8 cellular contexts compared by ENCODE assay signal in genomic region chr7:12211054-12212050, GRCh38. TPM values are rescaled to one million over a fixed set of nuclear protein-coding genes. Genes with fewer than 3 reads are reported as not detected.
DNase-seq lines count a peak whose midpoint lies in the region; ATAC-seq and TF ChIP-seq lines count a peak whose summit lies in the region.

Gene TMEM106B, plus strand, starts transcription at chr7:12211294. Its CDS starts 3,517 bp downstream, at chr7:12214811.

- H3K4me1 ChIP-seq in adipocyte (ENCODE audit: control insufficient read depth, insufficient read depth, low read length) (peaks cover 15% of the 10 kb centered on the region), cardiac muscle cell (ENCODE audit: low read depth) (peaks cover 9% of the 10 kb centered on the region), parathyroid adenoma (no peaks in the 10 kb centered on the region), tibial nerve (peaks cover 0 to 23% (median 3%) of the 10 kb centered on the region in 4 donors)

- peak within 1 kb of the TSS; percentile 94 for H3K9ac ChIP-seq in adipocyte (ENCODE audit: low read length)
- H3K9ac ChIP-seq in parathyroid adenoma, result peak within 1 kb of the TSS; percentile 81

- peak; percentile 77 to 95 for TF ChIP-seq POLR2A in tibial nerve (IDR thresholded peaks at IDR 0.05)

- peak within 1 kb of the TSS; percentile 90 for H3K4me2 ChIP-seq in parathyroid adenoma (ENCODE audit: low read length)

- no peaks in the 10 kb centered on the region for H3K27me3 ChIP-seq in adipocyte (replicated peaks; ENCODE audit: control insufficient read depth, insufficient read depth, low read length)
- no peaks in the 10 kb centered on the region for H3K27me3 ChIP-seq in cardiac muscle cell
- no peaks in the 10 kb centered on the region for H3K27me3 ChIP-seq in parathyroid adenoma (ENCODE audit: control insufficient read depth, insufficient read depth, low read length)
- no peaks in the 10 kb centered on the region for H3K27me3 ChIP-seq in tibial nerve

- WGBS in tibial nerve, 2 donors, result 0 to 1% methylated on average over 29 to 61 of the region's 66 CpGs

- H3K9me3 ChIP-seq in adipocyte (ENCODE audit: control insufficient read depth, low read length) (no peaks in the 10 kb centered on the region), cardiac muscle cell (ENCODE audit: low read depth) (no peaks in the 10 kb centered on the region), parathyroid adenoma (ENCODE audit: control insufficient read depth, low read length) (no peaks in the 10 kb centered on the region), tibial nerve (no peaks in the 10 kb centered on the region)

- peak; percentile 94 for ATAC-seq in HG02678 (IDR thresholded peaks at IDR 0.05; ENCODE audit: unreplicated experiment)

- peak within 1 kb of the TSS; percentile 97 for H2AFZ ChIP-seq in parathyroid adenoma

- H3K36me3 ChIP-seq in adipocyte (ENCODE audit: control insufficient read depth, insufficient read depth, low read length, severe bottlenecking) (no peaks in the 10 kb centered on the region), cardiac muscle cell (peaks cover 4% of the 10 kb centered on the region), parathyroid adenoma (ENCODE audit: control insufficient read depth, insufficient read depth, low read length) (no peaks in the 10 kb centered on the region), tibial nerve (peaks cover 0 to 13% (median 0%) of the 10 kb centered on the region in 3 donors)

- peaks cover 20% of the 10 kb centered on the region for H3K79me2 ChIP-seq in parathyroid adenoma

- TF ChIP-seq CTCF in GM12873 (IDR thresholded peaks at IDR 0.05; ENCODE audit: insufficient read depth, low read depth, low read length, missing control alignments) (peak; percentile 25), cardiac muscle cell (IDR thresholded peaks at IDR 0.05; ENCODE audit: low read depth, low read length) (no peak), parathyroid adenoma (IDR thresholded peaks at IDR 0.05) (peak; percentile 30), tibial nerve (IDR thresholded peaks at IDR 0.05) (peak in 2 of 5 experiments; percentile 39 to 57)

- H3K27ac ChIP-seq in cardiac muscle cell (peak within 1 kb of the TSS; percentile 96), parathyroid adenoma (peak within 1 kb of the TSS; percentile 95), tibial nerve (peak within 1 kb of the TSS; percentile 92 to 97 (median 94))

- peak within 1 kb of the TSS; percentile 99 for H3K4me3 ChIP-seq in adipocyte (ENCODE audit: low read length)
- peak within 1 kb of the TSS; percentile 53 for H3K4me3 ChIP-seq in cardiac muscle cell
- peak within 1 kb of the TSS; percentile 85 for H3K4me3 ChIP-seq in parathyroid adenoma (ENCODE audit: low read depth, low read length)
- peak within 1 kb of the TSS; percentile 80 to 96 (median 90) for H3K4me3 ChIP-seq in tibial nerve

- TF ChIP-seq EP300 in tibial nerve (IDR thresholded peaks at IDR 0.05), result peak; percentile 77 to 99

- peak; percentile 97 for DNase-seq in NCI-H1105 treated with DMSO at 0.1 percent for 48 hours (lab: John Stamatoyannopoulos, UW)
- peak; percentile 99 for DNase-seq in SW480 (ENCODE audit: low spot score)
- DNase-seq in adipocyte (ENCODE audit: low read depth), result peak; percentile 98
- peak; percentile 95 to 97 for DNase-seq in cardiac muscle cell (ENCODE audit: low read depth in 1 of 2, low spot score in 1 of 2)
- peak; percentile 92 to 93 for DNase-seq in tibial nerve (ENCODE audit: low spot score in 2 of 2)

RNA-seq across cellular contexts. Expression of gene TMEM106B, which starts in this region (rescaled TPM):
- total RNA-seq in cardiac muscle cell (66.7 and 86.7 TPM in 2 replicates), tibial nerve (10 to 100 TPM; 22.2 to 57.1 (median 47.5) TPM)
- polyA plus RNA-seq in cardiac muscle cell, result 51.6 and 70.0 TPM in 2 replicates

Comparison
In these comparisons a context has a peak if more than half of its experiments do, and no peak if none do; other contexts are left out.
1. Peak in every context shown above with its lines: DNase-seq, ATAC-seq, H3K4me3 ChIP-seq and H3K27ac ChIP-seq.